In genomic region chrX:19846995-19847790, GRCh38 we compare ENCODE assay signal across 8 cellular contexts. TPM values are rescaled to one million over a fixed set of nuclear protein-coding genes. Genes with fewer than 3 reads are reported as not detected.
DNase-seq lines count a peak whose midpoint lies in the region; ATAC-seq and TF ChIP-seq lines count a peak whose summit lies in the region.

No MANE protein-coding gene starts in this region.

- TF ChIP-seq POLR2A in heart left ventricle (IDR thresholded peaks at IDR 0.05): no peak
- no peak for TF ChIP-seq POLR2A in stomach (IDR thresholded peaks at IDR 0.05)

- no peaks in the 10 kb centered on the region for H3K9me3 Mint-ChIP-seq in Caco-2 (ENCODE audit: unreplicated experiment)
- no peaks in the 10 kb centered on the region for H3K9me3 Mint-ChIP-seq in activated B cell treated with CpG ODN at 0.5 μM for 24 hours

- H3K27ac ChIP-seq in heart left ventricle: peak overlapping the region in 1 of 12 donors; percentile 25
- H3K27ac ChIP-seq in stomach: peak overlapping the region in 3 of 5 donors; percentile 22 to 49 (median 40)

- POLR2A ChIA-PET in Caco-2 (lab: Charles Lee) (interaction anchor here (0.6 kb wide), 1 partner anchor 10 kb away, joined by 6 read pairs; no protein-coding TSS in a partner anchor), activated B cell treated with CpG ODN at 0.5 μM for 24 hours (lab: Charles Lee) (interaction anchor here (0.6 to 1.3 kb wide), 5 partner anchors 9 to 281 kb away, joined by 3 to 7 read pairs (median 3); no protein-coding TSS in a partner anchor)

- TF ChIP-seq EP300 in stomach (IDR thresholded peaks at IDR 0.05): no peak

- peak overlapping the region; percentile 84 for H3K27ac Mint-ChIP-seq in Caco-2 (ENCODE audit: unreplicated experiment)
- H3K27ac Mint-ChIP-seq in activated B cell treated with CpG ODN at 0.5 μM for 24 hours: peak overlapping the region; percentile 86

- H3K27me3 ChIP-seq in Caco-2 (replicated peaks; ENCODE audit: control insufficient read depth, insufficient read depth, low read length) (no peaks in the 10 kb centered on the region), heart left ventricle (no peaks in the 10 kb centered on the region), stomach (no peaks in the 10 kb centered on the region)

- H3K4me3 ChIP-seq in Caco-2 (ENCODE audit: low read depth, low read length) (no peak overlapping the region), heart left ventricle (no peak overlapping the region), stomach (no peak overlapping the region)

- peak overlapping the region; percentile 52 for H3K4me3 Mint-ChIP-seq in Caco-2 (ENCODE audit: unreplicated experiment)
- H3K4me3 Mint-ChIP-seq in activated B cell treated with CpG ODN at 0.5 μM for 24 hours: peak overlapping the region; percentile 32

- H3K4me1 ChIP-seq in Caco-2 (peaks cover 17% of the 10 kb centered on the region), heart left ventricle (peaks cover 0 to 17% (median 0%) of the 10 kb centered on the region in 12 donors), stomach (no peaks in the 10 kb centered on the region)

- H3K36me3 ChIP-seq in Caco-2 (ENCODE audit: control insufficient read depth, insufficient read depth, low read length) (no peaks in the 10 kb centered on the region), heart left ventricle (no peaks in the 10 kb centered on the region), stomach (no peaks in the 10 kb centered on the region)

- H3K36me3 Mint-ChIP-seq in Caco-2 (ENCODE audit: insufficient read depth, unreplicated experiment) (peaks cover 8% of the 10 kb centered on the region), activated B cell treated with CpG ODN at 0.5 μM for 24 hours (ENCODE audit: low read depth) (peaks cover 5% of the 10 kb centered on the region)

- TSS peak; percentile 57 for BruUV-seq in Caco-2 (replicated peaks; lab: Mats Ljungman, UMichigan)

- no peaks in the 10 kb centered on the region for H3K27me3 Mint-ChIP-seq in Caco-2 (ENCODE audit: insufficient read depth, unreplicated experiment)
- H3K27me3 Mint-ChIP-seq in activated B cell treated with CpG ODN at 0.5 μM for 24 hours: no peaks in the 10 kb centered on the region

- intact Hi-C loops in Caco-2 (cut with micrococcal nuclease; ENCODE audit: unreplicated experiment): no loop called here
- intact Hi-C loops in activated B cell treated with CpG ODN at 0.5 μM for 24 hours (cut with micrococcal nuclease): no loop called here
- intact Hi-C loops in heart left ventricle (cut with DNase I): no loop called here
- intact Hi-C loops in stomach (cut with DNase I; ENCODE audit: low total_unique reads): no loop called here

- CTCF ChIA-PET in Caco-2 (lab: Charles Lee) (no interaction called here), activated B cell treated with CpG ODN at 0.5 μM for 24 hours (lab: Charles Lee) (no interaction called here)

- H3K4me1 Mint-ChIP-seq in Caco-2 (ENCODE audit: low read depth, unreplicated experiment) (peaks cover 6% of the 10 kb centered on the region), activated B cell treated with CpG ODN at 0.5 μM for 24 hours (peaks cover 71% of the 10 kb centered on the region)

- peak; percentile 47 to 59 for DNase-seq in Caco-2
- DNase-seq in activated B cell treated with CpG ODN at 0.5 μM for 24 hours: no peak
- DNase-seq in heart left ventricle: peak in 1 of 5 donors; percentile 47
- DNase-seq in stomach: no peak
- no peak for DNase-seq in cerebellar cortex (ENCODE audit: low spot score)
- DNase-seq in NCI-H345 (lab: John Stamatoyannopoulos, UW): no peak

- H3K9me3 ChIP-seq in Caco-2: no peaks in the 10 kb centered on the region
- H3K9me3 ChIP-seq in heart left ventricle: peaks cover 0 to 6% (median 0%) of the 10 kb centered on the region in 12 donors
- H3K9me3 ChIP-seq in stomach: peaks cover 0 to 6% (median 0%) of the 10 kb centered on the region in 4 donors

- no peak for TF ChIP-seq CTCF in Caco-2 (IDR thresholded peaks at IDR 0.05; ENCODE audit: insufficient read depth in 1 of 2, low read depth in 1 of 2, low read length in 1 of 2, severe bottlenecking in 1 of 2, unreplicated experiment in 1 of 2)
- TF ChIP-seq CTCF in activated B cell treated with CpG ODN at 0.5 μM for 24 hours (IDR thresholded peaks at IDR 0.05): no peak
- no peak for TF ChIP-seq CTCF in heart left ventricle (IDR thresholded peaks at IDR 0.05)
- TF ChIP-seq CTCF in stomach (IDR thresholded peaks at IDR 0.05): no peak

- 61 to 71% (median 65%) methylated on average over 9 of the region's 9 CpGs for WGBS in heart left ventricle, 4 donors
- whole genome bisulfite sequencing in stomach, 5 donors: 53 to 70% (median 68%) methylated on average over 9 of the region's 9 CpGs

- peak; percentile 31 for ATAC-seq in HG03565 (IDR thresholded peaks at IDR 0.05; ENCODE audit: unreplicated experiment)
- no peak for ATAC-seq in activated B cell treated with CpG ODN at 0.5 μM for 24 hours (ENCODE audit: low read depth)
- ATAC-seq in heart left ventricle: peak in 3 of 4 donors; percentile 67 to 93 (median 73)
- no peak for ATAC-seq in HG03108 (IDR thresholded peaks at IDR 0.05; ENCODE audit: unreplicated experiment)

RNA-seq across cellular contexts. Expression of gene SH3KBP1, which starts 40.2 kb away (rescaled TPM):
- 49.1 and 61.5 TPM in 2 replicates for total RNA-seq in Caco-2 (2022)
- 86.3 and 101 TPM in 2 replicates for total RNA-seq in activated B cell treated with CpG ODN at 0.5 μM for 24 hours
- total RNA-seq in heart left ventricle: 10 to 100 TPM; 22.4 to 51.6 (median 29.5) TPM
- 10 to 100 TPM in 1 of 2 donors, 1 to 10 TPM in 1; 9.6 to 17.6 TPM for polyA plus RNA-seq in heart left ventricle
- total RNA-seq in stomach: 10 to 100 TPM in 3 of 5 donors, 1 to 10 TPM in 2; 3.5 to 25.0 (median 11.6) TPM
- polyA plus RNA-seq in stomach: 10 to 100 TPM in 2 of 3 donors, 1 to 10 TPM in 1; 3.7 to 17.8 (median 14.8) TPM

Comparison
In these comparisons a context has a peak if more than half of its experiments do, and no peak if none do; other contexts are left out.
1. DNase-seq: peak in Caco-2 (2 of 2); none in activated B cell treated with CpG ODN at 0.5 μM for 24 hours (single experiment), stomach (single experiment), cerebellar cortex (single experiment) and NCI-H345 (single experiment).
2. ATAC-seq: peak in HG03565 (single experiment) and heart left ventricle (3 of 4); none in activated B cell treated with CpG ODN at 0.5 μM for 24 hours (single experiment) and HG03108 (single experiment).